In genomic region chr2:240596491-240596931, GRCh38 we compare ENCODE assay signal across 14 cellular contexts. TPM values are rescaled to one million over a fixed set of nuclear protein-coding genes. Genes with fewer than 3 reads are reported as not detected.
DNase-seq lines count a peak whose midpoint lies in the region; ATAC-seq and TF ChIP-seq lines count a peak whose summit lies in the region.
"Had no signal": no experiment of that assay in that cellular context is flagged by ENCODE, and none has a peak within 500 bp of the region (broad histone marks: within the 10 kb centered on the region; RNA-seq: fewer than 3 reads in every experiment).

No MANE protein-coding gene starts in this region.

- no peak overlapping the region for H3K27ac ChIP-seq in Peyer's patch
- peak overlapping the region in 8 of 10 donors; percentile 35 to 79 (median 68) for H3K27ac ChIP-seq in heart right ventricle
- no peak overlapping the region for H3K27ac ChIP-seq in ovary
- no peak overlapping the region for H3K27ac ChIP-seq in colonic mucosa
- no peak overlapping the region for H3K27ac ChIP-seq in CD8-positive, alpha-beta T cell (ENCODE audit: low read depth, low read length)

- no peak overlapping the region for H3K9ac ChIP-seq in colonic mucosa (ENCODE audit: low read depth in 2 of 2, low read length in 2 of 2)

- H3K4me1 ChIP-seq in BE2C (no peaks in the 10 kb centered on the region), Peyer's patch (no peaks in the 10 kb centered on the region), heart right ventricle (peaks cover 3 to 46% (median 20%) of the 10 kb centered on the region in 9 donors), ovary (ENCODE audit: insufficient read depth) (peaks cover 5% of the 10 kb centered on the region), colonic mucosa (no peaks in the 10 kb centered on the region)
- H3K4me1 ChIP-seq in CD8-positive, alpha-beta T cell (ENCODE audit: insufficient read depth, low read length), result no peaks in the 10 kb centered on the region

- no peak overlapping the region for H3K4me3 Mint-ChIP-seq in CD8-positive, alpha-beta T cell
- H3K4me3 Mint-ChIP-seq: activated CD4-positive, alpha-beta memory T cell treated with anti-CD3 and anti-CD28 coated beads, Interleukin-2, amount 10 ng/mL, durations not matched to agents 7 days and 5 days; activated naive CD4-positive, alpha-beta T cell treated with anti-CD3 and anti-CD28 coated beads, Interleukin-2, amount 50 U/mL, for 24 hours; B cell; neural crest cell had no signal

- DNase-seq in BE2C (peak; percentile 8), Peyer's patch (peak in 2 of 3 donors; percentile 43), heart right ventricle (peak; percentile 75 to 83), ovary (peak in 4 of 5 donors; percentile 7 to 73 (median 22)), NCI-H2107 (lab: John Stamatoyannopoulos, UW) (no peak), colonic mucosa (no peak)
- no peak for DNase-seq in activated CD4-positive, alpha-beta T cell treated with anti-CD3 and anti-CD28 coated beads, Interleukin-2, amount 50 U/mL, for 4 hours
- DNase-seq in CD8-positive, alpha-beta T cell, result no peak
- DNase-seq: activated CD4-positive, alpha-beta memory T cell treated with anti-CD3 and anti-CD28 coated beads, Interleukin-2, amount 10 ng/mL, durations not matched to agents 7 days and 5 days; HCEC 1CT; MV-4-11 had no signal

- intact Hi-C loops in heart right ventricle (cut with DNase I) (loop anchor here in 1 of 10 donors (5.0 kb wide), 1 partner anchor 34 kb away; the partner anchor contains the start of gene DUSP28), ovary (cut with DNase I) (no loop called here), colonic mucosa (cut with DNase I) (no loop called here)
- intact Hi-C loops in CD8-positive, alpha-beta T cell (cut with DNase I, micrococcal nuclease), result no loop called here

- H3K9me3 ChIP-seq in BE2C (no peaks in the 10 kb centered on the region), Peyer's patch (no peaks in the 10 kb centered on the region), heart right ventricle (no peaks in the 10 kb centered on the region), ovary (no peaks in the 10 kb centered on the region), colonic mucosa (no peaks in the 10 kb centered on the region)
- no peaks in the 10 kb centered on the region for H3K9me3 ChIP-seq in CD8-positive, alpha-beta T cell (ENCODE audit: low read length)

- TF ChIP-seq EP300 in ovary (IDR thresholded peaks at IDR 0.05), result no peak

- H3K4me3 ChIP-seq in BE2C (ENCODE audit: low read depth, low read length) (no peak overlapping the region), Peyer's patch (no peak overlapping the region), heart right ventricle (peak overlapping the region in 2 of 10 donors; percentile 3 to 14), ovary (no peak overlapping the region), colonic mucosa (no peak overlapping the region)
- H3K4me3 ChIP-seq in CD8-positive, alpha-beta T cell (ENCODE audit: low read depth, low read length), result no peak overlapping the region

- no peak for TF ChIP-seq POLR2A in Peyer's patch (IDR thresholded peaks at IDR 0.05)
- TF ChIP-seq POLR2A in ovary (IDR thresholded peaks at IDR 0.05), result no peak

- H3K27me3 ChIP-seq in BE2C (no peaks in the 10 kb centered on the region), Peyer's patch (no peaks in the 10 kb centered on the region), heart right ventricle (no peaks in the 10 kb centered on the region), ovary (no peaks in the 10 kb centered on the region), colonic mucosa (no peaks in the 10 kb centered on the region)
- no peaks in the 10 kb centered on the region for H3K27me3 ChIP-seq in CD8-positive, alpha-beta T cell (ENCODE audit: insufficient read depth, low read length)

- peaks cover 19% of the 10 kb centered on the region for H3K36me3 ChIP-seq in BE2C
- H3K36me3 ChIP-seq in Peyer's patch, result peaks cover 0 to 57% (median 0%) of the 10 kb centered on the region in 3 donors
- H3K36me3 ChIP-seq in heart right ventricle, result peaks cover 0 to 90% (median 8%) of the 10 kb centered on the region in 9 donors
- H3K36me3 ChIP-seq in ovary, result no peaks in the 10 kb centered on the region
- H3K36me3 ChIP-seq in colonic mucosa, result peaks cover 6% of the 10 kb centered on the region
- peaks cover 9% of the 10 kb centered on the region for H3K36me3 ChIP-seq in CD8-positive, alpha-beta T cell (ENCODE audit: insufficient read depth, low read length)

- POLR2A ChIA-PET in CD8-positive, alpha-beta T cell (lab: Charles Lee), result interaction anchor here (0.6 kb wide), 1 partner anchor 16 kb away, joined by 3 read pairs; no protein-coding TSS in a partner anchor

- peak; percentile 57 to 83 (median 74) for ATAC-seq in heart right ventricle
- no peak for ATAC-seq in CD8-positive, alpha-beta T cell

- WGBS in heart right ventricle, 2 donors, result 51 to 67% methylated on average over 22 to 23 of the region's 23 CpGs
- 70 to 84% (median 76%) methylated on average over 22 to 23 of the region's 23 CpGs for WGBS in ovary, 3 donors

- H3K27ac Mint-ChIP-seq in CD8-positive, alpha-beta T cell, result no peak overlapping the region
- H3K27ac Mint-ChIP-seq: activated CD4-positive, alpha-beta memory T cell treated with anti-CD3 and anti-CD28 coated beads, Interleukin-2, amount 10 ng/mL, durations not matched to agents 7 days and 5 days; activated naive CD4-positive, alpha-beta T cell treated with anti-CD3 and anti-CD28 coated beads, Interleukin-2, amount 50 U/mL, for 24 hours; B cell had no signal

- CTCF ChIA-PET in CD8-positive, alpha-beta T cell (lab: Charles Lee), result interaction anchor here (1.3 kb wide), 1 partner anchor 82 kb away, joined by 3 read pairs; no protein-coding TSS in a partner anchor

- TF ChIP-seq CTCF in BE2C (IDR thresholded peaks at IDR 0.05; ENCODE audit: low read depth, low read length) (no peak), Peyer's patch (IDR thresholded peaks at IDR 0.05) (no peak), heart right ventricle (IDR thresholded peaks at IDR 0.05) (no peak), ovary (IDR thresholded peaks at IDR 0.05) (no peak), colonic mucosa (IDR thresholded peaks at IDR 0.05) (no peak)
- no peak for TF ChIP-seq CTCF in CD8-positive, alpha-beta T cell (IDR thresholded peaks at IDR 0.05)

- peaks cover 3% of the 10 kb centered on the region for H3K4me1 Mint-ChIP-seq in CD8-positive, alpha-beta T cell (ENCODE audit: low read depth)
- H3K4me1 Mint-ChIP-seq: activated naive CD4-positive, alpha-beta T cell treated with anti-CD3 and anti-CD28 coated beads, Interleukin-2, amount 50 U/mL, for 24 hours; B cell; neural crest cell had no signal

- no peaks in the 10 kb centered on the region for H3K27me3 Mint-ChIP-seq in CD8-positive, alpha-beta T cell (ENCODE audit: low read depth)
- H3K27me3 Mint-ChIP-seq: activated CD4-positive, alpha-beta memory T cell treated with anti-CD3 and anti-CD28 coated beads, Interleukin-2, amount 10 ng/mL, durations not matched to agents 7 days and 5 days; activated naive CD4-positive, alpha-beta T cell treated with anti-CD3 and anti-CD28 coated beads, Interleukin-2, amount 50 U/mL, for 24 hours; B cell had no signal

- H3K9me3 Mint-ChIP-seq in CD8-positive, alpha-beta T cell, result no peaks in the 10 kb centered on the region
- H3K9me3 Mint-ChIP-seq: activated CD4-positive, alpha-beta memory T cell treated with anti-CD3 and anti-CD28 coated beads, Interleukin-2, amount 10 ng/mL, durations not matched to agents 7 days and 5 days; activated naive CD4-positive, alpha-beta T cell treated with anti-CD3 and anti-CD28 coated beads, Interleukin-2, amount 50 U/mL, for 24 hours; neural crest cell had no signal

- H3K36me3 Mint-ChIP-seq in CD8-positive, alpha-beta T cell, result peaks cover 45% of the 10 kb centered on the region
- H3K36me3 Mint-ChIP-seq: activated naive CD4-positive, alpha-beta T cell treated with anti-CD3 and anti-CD28 coated beads, Interleukin-2, amount 50 U/mL, for 24 hours had no signal

RNA-seq across cellular contexts. Expression of gene CAPN10, which starts 10.0 kb away (rescaled TPM):
- 80.2 TPM for polyA plus RNA-seq in BE2C (2012; ENCODE audit: insufficient read depth, insufficient read length, low read depth)
- total RNA-seq in Peyer's patch (10 to 100 TPM; 48.3 to 96.4 (median 78.9) TPM), heart right ventricle (10 to 100 TPM; 16.8 to 73.8 (median 21.0) TPM), ovary (10 to 100 TPM; 15.5 to 34.3 (median 26.8) TPM), colonic mucosa (10 to 100 TPM; 29.1 to 47.8 TPM)
- polyA plus RNA-seq in heart right ventricle (10 to 100 TPM; 19.1 to 89.5 TPM), ovary (10 to 100 TPM in 1 of 2 donors, 1 to 10 TPM in 1; 2.2 to 21.7 TPM)
- 10 to 100 TPM; 65.9 to 68.9 TPM for total RNA-seq in CD8-positive, alpha-beta T cell

RNA-seq across cellular contexts. Expression of gene RNPEPL1, which starts 28.2 kb away (rescaled TPM):
- polyA plus RNA-seq in BE2C (2012; ENCODE audit: insufficient read depth, insufficient read length, low read depth), result 44.6 TPM
- total RNA-seq in Peyer's patch (100 to 1,000 TPM in 3 of 4 donors, 10 to 100 TPM in 1; 85.0 to 175 (median 154) TPM), heart right ventricle (100 to 1,000 TPM in 2 of 10 donors, 10 to 100 TPM in 8; 62.8 to 116 (median 73.3) TPM), ovary (10 to 100 TPM; 15.1 to 25.2 (median 23.2) TPM), colonic mucosa (100 to 1,000 TPM in 1 of 2 donors, 10 to 100 TPM in 1; 87.2 to 108 TPM)
- polyA plus RNA-seq in heart right ventricle (100 to 1,000 TPM in 1 of 2 donors, 10 to 100 TPM in 1; 76.7 to 247 TPM), ovary (10 to 100 TPM in 1 of 2 donors, 1 to 10 TPM in 1; 3.5 to 27.3 TPM)
- 10 to 100 TPM; 73.3 to 75.0 TPM for total RNA-seq in CD8-positive, alpha-beta T cell

RNA-seq across cellular contexts. Expression of gene GPR35, which starts 28.8 kb away (rescaled TPM):
- polyA plus RNA-seq in BE2C (2012; ENCODE audit: insufficient read depth, insufficient read length, low read depth), result 0.43 TPM
- total RNA-seq in Peyer's patch, result 100 to 1,000 TPM in 3 of 4 donors, 10 to 100 TPM in 1; 61.1 to 341 (median 261) TPM
- 1 to 10 TPM in 4 of 10 donors, under 1 TPM in 6; 0.40 to 2.1 (median 0.86) TPM for total RNA-seq in heart right ventricle
- 1 to 10 TPM; 1.4 to 5.2 TPM for polyA plus RNA-seq in heart right ventricle
- 1 to 10 TPM; 2.1 to 4.2 (median 2.5) TPM for total RNA-seq in ovary
- 1 to 10 TPM in 1 of 2 donors, under 1 TPM in 1; 0.27 to 2.2 TPM for polyA plus RNA-seq in ovary
- total RNA-seq in colonic mucosa, result 10 to 100 TPM; 64.4 to 92.2 TPM
- total RNA-seq in CD8-positive, alpha-beta T cell, result 10 to 100 TPM; 17.5 to 18.7 TPM

RNA-seq across cellular contexts. Expression of gene DUSP28, which starts 36.4 kb away (rescaled TPM):
- polyA plus RNA-seq in BE2C (2012; ENCODE audit: insufficient read depth, insufficient read length, low read depth), result 14.7 TPM
- total RNA-seq in Peyer's patch (10 to 100 TPM in 1 of 4 donors, 1 to 10 TPM in 3; 4.2 to 10.1 (median 7.1) TPM), heart right ventricle (10 to 100 TPM; 10.6 to 22.1 (median 15.4) TPM), ovary (1 to 10 TPM; 2.7 to 9.9 (median 4.3) TPM), colonic mucosa (1 to 10 TPM; 3.9 to 5.3 TPM)
- polyA plus RNA-seq in heart right ventricle (1 to 10 TPM; 4.7 to 7.3 TPM), ovary (1 to 10 TPM; 4.0 to 5.3 TPM)
- 10 to 100 TPM; 16.4 to 17.3 TPM for total RNA-seq in CD8-positive, alpha-beta T cell

RNA-seq across cellular contexts. Expression of gene ANKMY1, which starts 38.7 kb away (rescaled TPM):
- 4.5 TPM for polyA plus RNA-seq in BE2C (2012; ENCODE audit: insufficient read depth, insufficient read length, low read depth)
- 10 to 100 TPM; 27.8 to 89.1 (median 40.1) TPM for total RNA-seq in Peyer's patch
- 1 to 10 TPM; 3.8 to 7.8 (median 5.3) TPM for total RNA-seq in heart right ventricle
- 10 to 100 TPM in 1 of 2 donors, 1 to 10 TPM in 1; 1.9 to 15.6 TPM for polyA plus RNA-seq in heart right ventricle
- 10 to 100 TPM; 13.7 to 24.2 (median 21.6) TPM for total RNA-seq in ovary
- 10 to 100 TPM; 11.5 to 13.8 TPM for polyA plus RNA-seq in ovary
- 10 to 100 TPM; 12.3 to 18.1 TPM for total RNA-seq in colonic mucosa
- 10 to 100 TPM; 23.4 to 23.9 TPM for total RNA-seq in CD8-positive, alpha-beta T cell

Comparison
In these comparisons a context has a peak if more than half of its experiments do, and no peak if none do; other contexts are left out.
1. DNase-seq: peak in BE2C (single experiment), Peyer's patch (2 of 3), heart right ventricle (2 of 2) and ovary (4 of 5); none in NCI-H2107 (single experiment), colonic mucosa (single experiment), activated CD4-positive, alpha-beta T cell treated with anti-CD3 and anti-CD28 coated beads, Interleukin-2, amount 50 U/mL, for 4 hours (0 of 2) and CD8-positive, alpha-beta T cell (0 of 7).
2. H3K27ac ChIP-seq: peak in heart right ventricle (8 of 10); none in Peyer's patch (0 of 4), ovary (0 of 2), colonic mucosa (single experiment) and CD8-positive, alpha-beta T cell (single experiment).